Comparison of ENCODE assay signal across 8 cellular contexts in genomic region chr3:109023656-109024254, GRCh38.
DNase-seq lines count a peak whose midpoint lies in the region; ATAC-seq, FAIRE-seq and TF ChIP-seq lines count a peak whose summit lies in the region.

No MANE protein-coding gene starts in this region.

- FAIRE-seq in bronchial epithelial cell (lab: Jason Lieb, UNC), result no peak

- ATAC-seq in GM21576 (IDR thresholded peaks at IDR 0.05; ENCODE audit: unreplicated experiment) (peak; percentile 84), left lobe of liver (peak; percentile 85)

- peak; percentile 36 for DNase-seq in NCI-H2107 treated with DMSO at 0.1 percent for 48 hours (lab: John Stamatoyannopoulos, UW; ENCODE audit: unreplicated experiment)
- DNase-seq in NCI-H2107 (lab: John Stamatoyannopoulos, UW), result no peak
- peak; percentile 27 for DNase-seq in KBM-7
- peak; percentile 58 for DNase-seq in SK-N-DZ (ENCODE audit: low spot score)
- DNase-seq in bronchial epithelial cell (ENCODE audit: low read depth), result peak; percentile 42
- no peak for DNase-seq in left lobe of liver (ENCODE audit: low spot score)
- DNase-seq in stimulated activated CD8-positive, alpha-beta memory T cell treated with anti-CD3 and anti-CD28 coated beads, Interleukin-7, amount 100 ng/mL, for 24 hours (ENCODE audit: low read depth), result peak; percentile 2

- in situ Hi-C loops in KBM-7 (cut with MboI; ENCODE audit: low pct_unique_long_range_greater_than_20kb, low sequenced_read_pairs), result no loop called here

- TF ChIP-seq CTCF in bronchial epithelial cell (IDR thresholded peaks at IDR 0.05; ENCODE audit: insufficient read depth, low read length, severe bottlenecking), result peak; percentile 63

- H3K27me3 ChIP-seq in bronchial epithelial cell (ENCODE audit: control insufficient read depth, insufficient read depth, low read length), result no peaks in the 10 kb centered on the region

- H3K4me3 ChIP-seq in bronchial epithelial cell (ENCODE audit: low read depth, low read length), result no peak overlapping the region

- no peaks in the 10 kb centered on the region for H3K36me3 ChIP-seq in bronchial epithelial cell (ENCODE audit: control insufficient read depth, insufficient read depth, low read length)

Comparison
In these comparisons a context has a peak if more than half of its experiments do, and no peak if none do; other contexts are left out.
1. DNase-seq: peak in NCI-H2107 treated with DMSO at 0.1 percent for 48 hours (single experiment), KBM-7 (single experiment), SK-N-DZ (single experiment), bronchial epithelial cell (single experiment) and stimulated activated CD8-positive, alpha-beta memory T cell treated with anti-CD3 and anti-CD28 coated beads, Interleukin-7, amount 100 ng/mL, for 24 hours (single experiment); none in NCI-H2107 (single experiment) and left lobe of liver (single experiment).